In the genomic region with DNA sequence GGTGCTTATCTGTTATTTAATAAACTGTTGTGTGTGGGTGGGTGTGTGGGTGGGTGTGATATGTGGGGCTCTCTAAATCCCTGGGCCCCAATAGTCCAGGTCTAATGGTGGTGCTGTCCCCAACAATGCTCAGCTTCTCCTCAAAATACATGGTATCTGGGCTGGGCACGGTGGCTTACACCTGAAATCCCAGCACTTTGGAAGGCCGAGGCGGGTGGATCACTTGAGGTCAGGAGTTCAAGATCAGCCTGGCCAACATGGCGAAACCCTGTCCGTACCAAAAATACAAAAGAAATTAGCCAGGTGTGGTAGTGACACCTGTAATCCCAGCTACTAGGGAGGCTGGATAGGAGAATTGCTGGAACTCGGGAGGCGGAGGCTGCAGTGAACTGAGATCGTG, we compare ENCODE assay signal across 22 cellular contexts. TPM values are rescaled to one million over a fixed set of nuclear protein-coding genes. Genes with fewer than 3 reads are reported as not detected.
DNase-seq lines count a peak whose midpoint lies in the region; ATAC-seq and TF ChIP-seq lines count a peak whose summit lies in the region.
"Had no signal": no experiment of that assay in that cellular context is flagged by ENCODE, and none has a peak within 500 bp of the region (broad histone marks: within the 10 kb centered on the region; RNA-seq: fewer than 3 reads in every experiment).

No MANE protein-coding gene starts in this region.

- peak overlapping the region; percentile 19 for H2AFZ ChIP-seq in DND-41 (ENCODE audit: low read depth, low read length)

- H3K4me3 ChIP-seq in DND-41 (ENCODE audit: low read depth in 1 of 2, low read length in 2 of 2) (no peak overlapping the region), colonic mucosa (no peak overlapping the region)
- H3K4me3 ChIP-seq: esophagus muscularis mucosa had no signal

- DNase-seq in activated CD8-positive, alpha-beta memory T cell treated with anti-CD3 and anti-CD28 coated beads, Interleukin-2, amount 50 U/mL, for 48 hours: peak; percentile 39
- no peak for DNase-seq in activated CD8-positive, alpha-beta memory T cell treated with anti-CD3 and anti-CD28 coated beads, Interleukin-2, amount 50 U/mL, for 4 hours
- DNase-seq in DND-41: no peak
- DNase-seq in colonic mucosa: peak; percentile 6
- DNase-seq in omental fat pad (ENCODE audit: low spot score): peak; percentile 15
- no peak for DNase-seq in G401 (ENCODE audit: low spot score)
- no peak for DNase-seq in NCI-H510A treated with DMSO at 0.1 percent for 48 hours (lab: John Stamatoyannopoulos, UW)
- DNase-seq: cerebellar nuclear complex; effector memory CD4-positive, alpha-beta T cell; hippocampal formation; NCI-H2107; NK-92 treated with Interleukin-12 subunit alpha and Interleukin-12 subunit beta, amount 100 ng/mL, for 24 hours; stimulated activated CD4-positive, alpha-beta T cell treated with anti-CD3 and anti-CD28 coated beads, Interleukin-4, amount 100 ng/mL, for 4 hours had no signal

- in situ Hi-C loops in G401 (cut with HindIII; ENCODE audit: low sequenced_read_pairs): no loop called here

- H3K4me2 ChIP-seq in DND-41 (ENCODE audit: insufficient read depth, low read length): no peak overlapping the region

- H3K9ac ChIP-seq in DND-41 (ENCODE audit: low read depth, low read length) (no peak overlapping the region; the same call in 1 of the 2 replicates), colonic mucosa (ENCODE audit: low read depth in 2 of 2, low read length in 2 of 2) (no peak overlapping the region)

- H3K27ac ChIP-seq in DND-41 (ENCODE audit: low read length) (peak overlapping the region; percentile 51; the same call in 1 of the 2 replicates), colonic mucosa (no peak overlapping the region)
- H3K27ac ChIP-seq: esophagus muscularis mucosa had no signal

- H3K4me1 ChIP-seq in DND-41 (ENCODE audit: insufficient read depth, low read length): peaks cover 15% of the 10 kb centered on the region
- no peaks in the 10 kb centered on the region for H3K4me1 ChIP-seq in colonic mucosa
- H3K4me1 ChIP-seq: esophagus muscularis mucosa had no signal

- H3K79me2 ChIP-seq in DND-41 (ENCODE audit: insufficient read depth, low read length): no peaks in the 10 kb centered on the region

- no peaks in the 10 kb centered on the region for H3K27me3 ChIP-seq in DND-41 (ENCODE audit: insufficient read depth, low read length, poor library complexity)
- no peaks in the 10 kb centered on the region for H3K27me3 ChIP-seq in colonic mucosa
- H3K27me3 ChIP-seq: esophagus muscularis mucosa had no signal

- H3K36me3 ChIP-seq in DND-41 (ENCODE audit: insufficient read depth, low read length) (no peaks in the 10 kb centered on the region), colonic mucosa (no peaks in the 10 kb centered on the region)
- H3K36me3 ChIP-seq: esophagus muscularis mucosa, spleen had no signal

- ATAC-seq in DND-41 (ENCODE audit: insufficient read depth, low read depth) (no peak; the same call in 2 of the 3 replicates), omental fat pad (ENCODE audit: low FRiP score) (no peak), SK-N-SH treated with all-trans-retinoic acid at 6 μM for 48 hours (no peak)
- ATAC-seq: activated naive CD4-positive, alpha-beta T cell treated with anti-CD3 and anti-CD28 coated beads, Interleukin-2, amount 50 U/mL, for 72 hours had no signal

- no peak for TF ChIP-seq CTCF in DND-41 (IDR thresholded peaks at IDR 0.05; ENCODE audit: borderline replicate concordance, extremely low read depth, low read length, poor library complexity, severe bottlenecking)
- no peak for TF ChIP-seq CTCF in colonic mucosa (IDR thresholded peaks at IDR 0.05)
- TF ChIP-seq CTCF in omental fat pad (IDR thresholded peaks at IDR 0.05): no peak

- intact Hi-C loops in colonic mucosa (cut with DNase I): no loop called here

- H4K20me1 ChIP-seq in DND-41 (ENCODE audit: insufficient read depth, low read length): no peaks in the 10 kb centered on the region

- no peaks in the 10 kb centered on the region for H3K9me3 ChIP-seq in DND-41 (ENCODE audit: insufficient read depth, low read length, severe bottlenecking)
- no peaks in the 10 kb centered on the region for H3K9me3 ChIP-seq in colonic mucosa
- H3K9me3 ChIP-seq: esophagus muscularis mucosa had no signal

TF ChIP-seq in SK-N-SH treated with all-trans-retinoic acid at 6 μM for 48 hours, 23 proteins besides CTCF, POLR2A, EP300 and RAD21:
- TF ChIP-seq ZFP3 (CRISPR knock-in tag; IDR thresholded peaks at IDR 0.05) (no peak), ISL1 (CRISPR knock-in tag; IDR thresholded peaks at IDR 0.05) (no peak), ZFP30 (CRISPR knock-in tag; IDR thresholded peaks at IDR 0.05) (no peak), PPARA (CRISPR knock-in tag; IDR thresholded peaks at IDR 0.05; ENCODE audit: borderline replicate concordance) (no peak), RARB (CRISPR knock-in tag; IDR thresholded peaks at IDR 0.05) (no peak)

RNA-seq across cellular contexts. Expression of a gene that starts 4.5 kb away (rescaled TPM):
- total RNA-seq in colonic mucosa (10 to 100 TPM in 1 of 2 donors, not detected in 1; 10.3 TPM), omental fat pad (1 to 10 TPM in 2 of 4 donors, under 1 TPM in 1, not detected in 1; 0.65 to 5.4 (median 1.0) TPM)
- total RNA-seq in G401 (2014; rRNA removed; shearing (Covaris generic)): not detected in 2 replicates
- total RNA-seq: activated naive CD4-positive, alpha-beta T cell treated with anti-CD3 and anti-CD28 coated beads, Interleukin-2, amount 50 U/mL, for 72 hours; lower leg skin; NCI-H460; renal cortical epithelial cell had no signal

RNA-seq across cellular contexts. Expression of a gene that starts 11.3 kb away (rescaled TPM):
- total RNA-seq in colonic mucosa: 1 to 10 TPM in 1 of 2 donors, not detected in 1; 2.4 TPM
- 1 to 10 TPM in 1 of 4 donors, not detected in 3; 1.6 TPM for total RNA-seq in omental fat pad
- total RNA-seq in G401 (2014; rRNA removed; shearing (Covaris generic)): not detected in 2 replicates
- total RNA-seq: activated naive CD4-positive, alpha-beta T cell treated with anti-CD3 and anti-CD28 coated beads, Interleukin-2, amount 50 U/mL, for 72 hours; esophagus muscularis mucosa; frontal cortex; lower leg skin; NCI-H460; renal cortical epithelial cell; ureter had no signal

Comparison
In these comparisons a context has a peak if more than half of its experiments do, and no peak if none do; other contexts are left out.
1. DNase-seq: peak in activated CD8-positive, alpha-beta memory T cell treated with anti-CD3 and anti-CD28 coated beads, Interleukin-2, amount 50 U/mL, for 48 hours (single experiment), colonic mucosa (single experiment) and omental fat pad (single experiment); none in activated CD8-positive, alpha-beta memory T cell treated with anti-CD3 and anti-CD28 coated beads, Interleukin-2, amount 50 U/mL, for 4 hours (single experiment), DND-41 (single experiment), G401 (single experiment) and NCI-H510A treated with DMSO at 0.1 percent for 48 hours (single experiment).